In the genomic region with DNA sequence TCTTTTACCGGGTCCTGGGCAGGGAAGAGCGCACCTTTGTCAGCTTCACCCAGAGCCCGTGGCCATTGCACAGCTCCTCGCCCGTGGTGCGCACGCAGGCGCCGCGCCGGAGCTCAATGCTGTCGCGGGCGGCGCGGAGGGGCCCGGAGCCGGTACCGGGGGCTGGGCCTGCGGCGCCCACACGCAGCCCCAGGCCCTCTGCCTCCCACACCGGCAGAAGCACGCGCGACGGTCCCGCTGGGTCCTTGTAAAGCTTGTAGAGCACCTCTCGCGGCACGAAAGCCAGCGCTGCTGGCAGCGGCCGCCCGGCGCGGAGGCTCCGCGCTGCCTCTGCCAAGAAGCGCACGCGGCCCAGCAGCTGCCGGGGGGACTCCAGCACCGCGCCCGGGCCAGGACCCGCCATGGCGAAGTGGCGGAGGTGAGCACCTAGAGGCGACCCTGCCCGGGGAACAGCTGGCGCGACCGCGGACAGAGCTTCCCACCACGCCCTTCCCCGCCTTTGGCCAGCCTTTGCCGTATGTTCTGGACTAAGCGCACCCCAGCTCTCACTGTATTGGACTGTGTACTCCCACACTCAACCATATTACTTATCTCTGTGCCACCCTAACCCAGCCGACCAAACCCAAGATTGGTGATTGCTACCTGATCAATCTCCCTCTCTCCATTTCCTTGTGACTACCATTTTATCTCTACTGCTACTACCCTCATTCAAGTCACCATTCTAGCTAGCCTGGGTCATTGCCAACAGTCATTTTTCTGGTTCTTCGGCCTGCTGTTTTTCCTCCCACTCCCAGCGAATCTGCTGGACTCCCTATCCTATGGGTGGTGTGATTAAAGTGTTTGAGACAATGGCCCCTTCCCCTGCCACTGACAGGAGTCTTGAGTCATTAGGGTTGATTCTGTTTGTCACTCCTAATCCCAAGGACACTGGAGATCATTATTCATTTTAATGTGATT, we compare ENCODE assay signal across 8 cellular contexts. TPM values are rescaled to one million over a fixed set of nuclear protein-coding genes. Genes with fewer than 3 reads are reported as not detected.
DNase-seq lines count a peak whose midpoint lies in the region; ATAC-seq and TF ChIP-seq lines count a peak whose summit lies in the region.

HECTD3 (minus strand) TSS at position 470 of the 957 bp plus-strand sequence; CDS start at position 403, 67 bp downstream.

- H3K9me3 ChIP-seq in CD4-positive, CD25-positive, alpha-beta regulatory T cell (ENCODE audit: control insufficient read depth in 2 of 2, low read length in 2 of 2): no peaks in the 10 kb centered on the region
- no peaks in the 10 kb centered on the region for H3K9me3 ChIP-seq in lung (ENCODE audit: control insufficient read depth in 2 of 2, insufficient read depth in 1 of 2, low read length in 1 of 2)

- CTCF ChIA-PET in activated CD8-positive, alpha-beta T cell treated with anti-CD3 and anti-CD28 coated beads for 36 hours (lab: Charles Lee): interaction anchor here (0.8 to 12.5 kb wide), 28 partner anchors 12 to 482 kb away, joined by 3 to 321 read pairs (median 4); partner anchors contain the start of genes EIF2B3, HPDL, MUTYH and TESK2

- peaks cover 47% of the 10 kb centered on the region for H3K4me1 ChIP-seq in CD4-positive, CD25-positive, alpha-beta regulatory T cell (ENCODE audit: control insufficient read depth, insufficient read depth, low read length, poor library complexity, severe bottlenecking)
- peaks cover 0 to 23% of the 10 kb centered on the region in 2 donors for H3K4me1 ChIP-seq in lung (ENCODE audit: control insufficient read depth in 2 of 2, insufficient read depth in 2 of 2, low read length in 2 of 2)

- peaks cover 33% of the 10 kb centered on the region for H3K36me3 ChIP-seq in CD4-positive, CD25-positive, alpha-beta regulatory T cell (ENCODE audit: control insufficient read depth, insufficient read depth, low read length)
- H3K36me3 ChIP-seq in lung (ENCODE audit: control insufficient read depth in 2 of 2, insufficient read depth in 2 of 2, low read length in 2 of 2): peaks cover 12 to 38% of the 10 kb centered on the region in 2 donors

- no peaks in the 10 kb centered on the region for H3K27me3 Mint-ChIP-seq in CD4-positive, CD25-positive, alpha-beta regulatory T cell
- H3K27me3 Mint-ChIP-seq in activated CD8-positive, alpha-beta T cell treated with anti-CD3 and anti-CD28 coated beads for 36 hours: no peaks in the 10 kb centered on the region

- POLR2A ChIA-PET in activated CD8-positive, alpha-beta T cell treated with anti-CD3 and anti-CD28 coated beads for 36 hours (lab: Charles Lee): interaction anchor here (0.6 to 5.2 kb wide), 32 partner anchors 9 to 511 kb away, joined by 3 to 49 read pairs (median 4); partner anchors contain the start of genes CCDC163, EIF2B3, HPDL and MMACHC

- peaks cover 6 to 60% (median 37%) of the 10 kb centered on the region in 4 donors for H3K4me1 Mint-ChIP-seq in CD4-positive, CD25-positive, alpha-beta regulatory T cell
- peaks cover 31% of the 10 kb centered on the region for H3K4me1 Mint-ChIP-seq in activated CD8-positive, alpha-beta T cell treated with anti-CD3 and anti-CD28 coated beads for 36 hours (ENCODE audit: low read depth)

- peak; percentile 66 to 79 (median 66) for DNase-seq in CD4-positive, CD25-positive, alpha-beta regulatory T cell
- peak; percentile 87 for DNase-seq in NCI-H82 treated with DMSO at 0.1 percent for 48 hours (lab: John Stamatoyannopoulos, UW; ENCODE audit: unreplicated experiment)
- peak; percentile 73 for DNase-seq in activated CD8-positive, alpha-beta T cell treated with anti-CD3 and anti-CD28 coated beads for 36 hours
- peak; percentile 67 for DNase-seq in effector CD4-positive, alpha-beta T cell
- DNase-seq in lung (ENCODE audit: low spot score): peak; percentile 83
- peak; percentile 44 to 49 (median 46) for DNase-seq in stimulated activated CD4-positive, alpha-beta T cell treated with anti-CD3 and anti-CD28 coated beads, TNF-alpha, amount 100 ng/mL, for 4 hours (ENCODE audit: low read depth in 3 of 3)

- H3K27me3 ChIP-seq in CD4-positive, CD25-positive, alpha-beta regulatory T cell (ENCODE audit: control insufficient read depth, insufficient read depth, low read length): no peaks in the 10 kb centered on the region
- no peaks in the 10 kb centered on the region for H3K27me3 ChIP-seq in lung (ENCODE audit: control insufficient read depth, insufficient read depth)

- intact Hi-C loops in activated CD8-positive, alpha-beta T cell treated with anti-CD3 and anti-CD28 coated beads for 36 hours (cut with micrococcal nuclease): loop anchor here (5.0 to 10.0 kb wide), 2 partner anchors 184 to 481 kb away; partner anchors contain the start of gene TESK2

- ATAC-seq in CD4-positive, CD25-positive, alpha-beta regulatory T cell (ENCODE audit: low read depth in 2 of 2): peak; percentile 68 to 69
- ATAC-seq in GM19395 (IDR thresholded peaks at IDR 0.05; ENCODE audit: unreplicated experiment): peak; percentile 68
- peak; percentile 67 for ATAC-seq in HG03571 (IDR thresholded peaks at IDR 0.05; ENCODE audit: unreplicated experiment)
- ATAC-seq in activated CD8-positive, alpha-beta T cell treated with anti-CD3 and anti-CD28 coated beads for 36 hours: peak; percentile 60
- ATAC-seq in lung (ENCODE audit: insufficient read depth, low FRiP score): peak; percentile 85

- H3K36me3 Mint-ChIP-seq in CD4-positive, CD25-positive, alpha-beta regulatory T cell: peaks cover 23% of the 10 kb centered on the region
- peaks cover 8% of the 10 kb centered on the region for H3K36me3 Mint-ChIP-seq in activated CD8-positive, alpha-beta T cell treated with anti-CD3 and anti-CD28 coated beads for 36 hours (ENCODE audit: low read depth)

- 1 to 2% methylated on average over 51 to 62 of the region's 62 CpGs for WGBS in lung, 2 donors

- H3K4me3 Mint-ChIP-seq in CD4-positive, CD25-positive, alpha-beta regulatory T cell: peak within 1 kb of the TSS; percentile 90 to 97 (median 92)
- peak within 1 kb of the TSS; percentile 77 for H3K4me3 Mint-ChIP-seq in activated CD8-positive, alpha-beta T cell treated with anti-CD3 and anti-CD28 coated beads for 36 hours

- no peaks in the 10 kb centered on the region for H3K9me3 Mint-ChIP-seq in CD4-positive, CD25-positive, alpha-beta regulatory T cell
- H3K9me3 Mint-ChIP-seq in activated CD8-positive, alpha-beta T cell treated with anti-CD3 and anti-CD28 coated beads for 36 hours: no peaks in the 10 kb centered on the region

- peak within 1 kb of the TSS; percentile 93 for H3K4me3 ChIP-seq in CD4-positive, CD25-positive, alpha-beta regulatory T cell (ENCODE audit: low read depth, low read length)
- H3K4me3 ChIP-seq in lung: peak within 1 kb of the TSS; percentile 94

- peak within 1 kb of the TSS; percentile 96 to 98 (median 97) for H3K27ac Mint-ChIP-seq in CD4-positive, CD25-positive, alpha-beta regulatory T cell
- peak within 1 kb of the TSS; percentile 92 for H3K27ac Mint-ChIP-seq in activated CD8-positive, alpha-beta T cell treated with anti-CD3 and anti-CD28 coated beads for 36 hours

- no peak for TF ChIP-seq CTCF in activated CD8-positive, alpha-beta T cell treated with anti-CD3 and anti-CD28 coated beads for 36 hours (IDR thresholded peaks at IDR 0.05)
- no peak for TF ChIP-seq CTCF in lung (IDR thresholded peaks at IDR 0.05; ENCODE audit: control extremely low read depth, extremely low read depth)

- peak within 1 kb of the TSS; percentile 78 for H3K27ac ChIP-seq in CD4-positive, CD25-positive, alpha-beta regulatory T cell (ENCODE audit: insufficient read depth, low read length, poor library complexity, severe bottlenecking)
- H3K27ac ChIP-seq in lung (ENCODE audit: low read depth in 1 of 2, low read length in 1 of 2): peak within 1 kb of the TSS; percentile 83 to 84

RNA-seq across cellular contexts. Expression of gene HECTD3, which starts in this region (rescaled TPM):
- total RNA-seq in CD4-positive, CD25-positive, alpha-beta regulatory T cell: 58.4 TPM
- 10 to 100 TPM; 24.2 to 31.0 (median 27.5) TPM for polyA plus RNA-seq in CD4-positive, CD25-positive, alpha-beta regulatory T cell
- 10 to 100 TPM; 16.4 to 16.9 TPM for total RNA-seq in activated CD8-positive, alpha-beta T cell treated with anti-CD3 and anti-CD28 coated beads for 36 hours
- total RNA-seq in lung: 10 to 100 TPM; 21.9 to 46.7 TPM
- 10 to 100 TPM; 26.2 to 35.9 TPM for polyA plus RNA-seq in lung

Comparison
In these comparisons a context has a peak if more than half of its experiments do, and no peak if none do; other contexts are left out.
1. Peak in every context shown above with its lines: DNase-seq, ATAC-seq, H3K4me3 ChIP-seq and H3K27ac ChIP-seq.